ENCODE assay signal across 24 cellular contexts in genomic region chrX:70669120-70669519, GRCh38.
"Had no signal": no experiment of that assay in that cellular context is flagged by ENCODE, and none has a peak within 500 bp of the region (broad histone marks: within the 10 kb centered on the region; RNA-seq: fewer than 3 reads in every experiment).

No MANE protein-coding gene starts in this region.

- H3K4me3 ChIP-seq: heart right ventricle, left ventricle myocardium inferior, lung, ovary, skin epidermis, spleen, suprapubic skin, thoracic aorta, tibial artery, uterus had no signal

- H3K9me3 ChIP-seq: heart right ventricle, left ventricle myocardium inferior, ovary, spleen, suprapubic skin, thoracic aorta, tibial artery, uterus had no signal

- H3K36me3 ChIP-seq: heart right ventricle, left ventricle myocardium inferior, ovary, spleen, suprapubic skin, thoracic aorta, tibial artery, uterus had no signal

- H3K4me3 Mint-ChIP-seq: mesothelial cell of epicardium; naive thymus-derived CD4-positive, alpha-beta T cell; natural killer cell treated with Interleukin-12 subunit alpha and Interleukin-12 subunit beta and Interleukin-15 and Interleukin-18, amount 100 ng/mL, for 72 hours; stimulated activated effector memory CD8-positive, alpha-beta T cell treated with anti-CD3 and anti-CD28 coated beads, Interleukin-12 subunit alpha, Interleukin-12 subunit beta, amount 100 ng/mL, for 72 hours; stimulated activated naive CD8-positive, alpha-beta T cell treated with anti-CD3 and anti-CD28 coated beads, Interleukin-15, Interleukin-2, amounts not matched to agents 100 ng/mL and 50 ng/mL, for 24 hours had no signal

- H3K36me3 Mint-ChIP-seq: mesothelial cell of epicardium; stimulated activated effector memory CD8-positive, alpha-beta T cell treated with anti-CD3 and anti-CD28 coated beads, Interleukin-12 subunit alpha, Interleukin-12 subunit beta, amount 100 ng/mL, for 72 hours had no signal

- H3K27ac ChIP-seq: heart right ventricle, left ventricle myocardium inferior, ovary, skin epidermis, spleen, suprapubic skin, thoracic aorta, tibial artery, uterus had no signal

- FAIRE-seq: keratinocyte had no signal

- H3K27me3 Mint-ChIP-seq: stimulated activated naive CD8-positive, alpha-beta T cell treated with anti-CD3 and anti-CD28 coated beads, Interleukin-15, Interleukin-2, amounts not matched to agents 100 ng/mL and 50 ng/mL, for 24 hours had no signal

- H3K9me3 Mint-ChIP-seq: natural killer cell treated with Interleukin-12 subunit alpha and Interleukin-12 subunit beta and Interleukin-15 and Interleukin-18, amount 100 ng/mL, for 72 hours; stimulated activated effector memory CD8-positive, alpha-beta T cell treated with anti-CD3 and anti-CD28 coated beads, Interleukin-12 subunit alpha, Interleukin-12 subunit beta, amount 100 ng/mL, for 72 hours; stimulated activated naive CD8-positive, alpha-beta T cell treated with anti-CD3 and anti-CD28 coated beads, Interleukin-15, Interleukin-2, amounts not matched to agents 100 ng/mL and 50 ng/mL, for 24 hours had no signal

- H3K27ac Mint-ChIP-seq: mesothelial cell of epicardium; naive thymus-derived CD4-positive, alpha-beta T cell; natural killer cell treated with Interleukin-12 subunit alpha and Interleukin-12 subunit beta and Interleukin-15 and Interleukin-18, amount 100 ng/mL, for 72 hours; progenitor cell of endocrine pancreas; stimulated activated effector memory CD8-positive, alpha-beta T cell treated with anti-CD3 and anti-CD28 coated beads, Interleukin-12 subunit alpha, Interleukin-12 subunit beta, amount 100 ng/mL, for 72 hours; stimulated activated naive CD8-positive, alpha-beta T cell treated with anti-CD3 and anti-CD28 coated beads, Interleukin-15, Interleukin-2, amounts not matched to agents 100 ng/mL and 50 ng/mL, for 24 hours had no signal

- H3K4me1 ChIP-seq: heart right ventricle, left ventricle myocardium inferior, spleen, suprapubic skin, tibial artery, uterus had no signal

- H3K27me3 ChIP-seq: ovary, spleen, suprapubic skin, tibial artery, uterus had no signal

- DNase-seq: heart right ventricle; hippocampal formation; kidney glomerular epithelial cell; left cardiac atrium; left ventricle myocardium inferior; naive thymus-derived CD4-positive, alpha-beta T cell; ovary; retina; right cardiac atrium; spleen; stimulated activated CD4-positive, alpha-beta T cell treated with anti-CD3 and anti-CD28 coated beads, Interleukin-4, amount 100 ng/mL, for 24 hours; stimulated activated naive CD4-positive, alpha-beta T cell; tibial artery; uterus had no signal

- H3K4me1 Mint-ChIP-seq: mesothelial cell of epicardium had no signal
